Comparison of ENCODE assay signal across 8 cellular contexts in the genomic region with DNA sequence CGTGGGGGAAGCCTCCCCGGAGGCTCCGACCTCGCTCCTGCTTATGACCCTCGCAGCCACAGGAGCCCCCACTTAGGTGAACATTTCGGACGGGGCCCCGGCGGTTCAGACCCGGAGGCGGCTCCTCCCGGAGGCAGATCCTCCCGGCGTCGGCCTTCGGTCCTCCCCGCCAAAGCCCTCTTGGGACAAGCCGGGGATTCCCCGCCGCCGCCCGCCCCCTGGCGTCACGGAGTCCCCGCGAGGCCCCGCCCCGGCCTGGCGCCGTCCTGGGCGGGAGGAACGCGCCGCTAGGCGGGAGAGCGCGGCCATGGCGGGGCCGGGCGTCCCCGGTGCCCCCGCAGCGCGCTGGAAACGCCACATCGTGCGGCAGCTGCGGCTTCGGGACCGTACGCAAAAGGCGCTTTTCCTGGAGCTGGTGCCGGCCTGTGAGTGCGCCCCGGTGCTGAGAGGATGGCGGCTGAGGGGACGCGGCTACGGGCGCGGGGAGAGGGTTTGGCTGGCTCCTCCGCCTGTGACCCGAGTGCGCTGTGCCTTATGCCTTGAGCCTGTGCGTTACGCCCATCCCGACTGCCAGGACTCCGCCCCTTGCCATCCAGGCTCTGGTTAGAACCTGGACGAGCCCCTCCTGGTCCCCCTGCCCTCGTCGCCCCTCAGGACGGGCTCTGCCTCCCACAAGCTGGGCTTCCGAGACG. TPM values are rescaled to one million over a fixed set of nuclear protein-coding genes. Genes with fewer than 3 reads are reported as not detected.
DNase-seq lines count a peak whose midpoint lies in the region; ATAC-seq lines count a peak whose summit lies in the region.

A gene with protein sequence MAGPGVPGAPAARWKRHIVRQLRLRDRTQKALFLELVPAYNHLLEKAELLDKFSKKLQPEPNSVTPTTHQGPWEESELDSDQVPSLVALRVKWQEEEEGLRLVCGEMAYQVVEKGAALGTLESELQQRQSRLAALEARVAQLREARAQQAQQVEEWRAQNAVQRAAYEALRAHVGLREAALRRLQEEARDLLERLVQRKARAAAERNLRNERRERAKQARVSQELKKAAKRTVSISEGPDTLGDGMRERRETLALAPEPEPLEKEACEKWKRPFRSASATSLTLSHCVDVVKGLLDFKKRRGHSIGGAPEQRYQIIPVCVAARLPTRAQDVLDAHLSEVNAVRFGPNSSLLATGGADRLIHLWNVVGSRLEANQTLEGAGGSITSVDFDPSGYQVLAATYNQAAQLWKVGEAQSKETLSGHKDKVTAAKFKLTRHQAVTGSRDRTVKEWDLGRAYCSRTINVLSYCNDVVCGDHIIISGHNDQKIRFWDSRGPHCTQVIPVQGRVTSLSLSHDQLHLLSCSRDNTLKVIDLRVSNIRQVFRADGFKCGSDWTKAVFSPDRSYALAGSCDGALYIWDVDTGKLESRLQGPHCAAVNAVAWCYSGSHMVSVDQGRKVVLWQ (plus strand): TSS at position 273 of the 692 bp plus-strand sequence. CDS start 35 bp downstream, at position 308.

- peak; percentile 57 for ATAC-seq in GM21528 (IDR thresholded peaks at IDR 0.05; ENCODE audit: low FRiP score, unreplicated experiment)
- ATAC-seq in natural killer cell treated with Interleukin-12 subunit alpha and Interleukin-12 subunit beta and Interleukin-15 and Interleukin-18, amount 100 ng/mL, for 72 hours, result peak; percentile 84 to 91
- ATAC-seq in stimulated activated naive CD8-positive, alpha-beta T cell treated with anti-CD3 and anti-CD28 coated beads, Interleukin-15, Interleukin-2, amounts not matched to agents 100 U/mL and 50 U/mL, for 24 hours, result peak; percentile 73

- H3K4me1 Mint-ChIP-seq in IgD-negative memory B cell, result peaks cover 28 to 33% (median 28%) of the 10 kb centered on the region in 3 donors
- H3K4me1 Mint-ChIP-seq in natural killer cell treated with Interleukin-12 subunit alpha and Interleukin-12 subunit beta and Interleukin-15 and Interleukin-18, amount 100 ng/mL, for 72 hours (ENCODE audit: low read depth in 2 of 2), result peaks cover 46 to 51% of the 10 kb centered on the region in 2 donors

- no peaks in the 10 kb centered on the region for H3K9me3 Mint-ChIP-seq in IgD-negative memory B cell
- no peaks in the 10 kb centered on the region for H3K9me3 Mint-ChIP-seq in natural killer cell treated with Interleukin-12 subunit alpha and Interleukin-12 subunit beta and Interleukin-15 and Interleukin-18, amount 100 ng/mL, for 72 hours

- peaks cover 1% of the 10 kb centered on the region for H3K36me3 Mint-ChIP-seq in IgD-negative memory B cell
- H3K36me3 Mint-ChIP-seq in natural killer cell treated with Interleukin-12 subunit alpha and Interleukin-12 subunit beta and Interleukin-15 and Interleukin-18, amount 100 ng/mL, for 72 hours, result peaks cover 10% of the 10 kb centered on the region

- H3K27me3 Mint-ChIP-seq in IgD-negative memory B cell, result no peaks in the 10 kb centered on the region
- no peaks in the 10 kb centered on the region for H3K27me3 Mint-ChIP-seq in natural killer cell treated with Interleukin-12 subunit alpha and Interleukin-12 subunit beta and Interleukin-15 and Interleukin-18, amount 100 ng/mL, for 72 hours

- peak within 1 kb of the TSS; percentile 99 to 100 (median 99) for H3K4me3 Mint-ChIP-seq in IgD-negative memory B cell
- peak within 1 kb of the TSS; percentile 98 for H3K4me3 Mint-ChIP-seq in natural killer cell treated with Interleukin-12 subunit alpha and Interleukin-12 subunit beta and Interleukin-15 and Interleukin-18, amount 100 ng/mL, for 72 hours

- H3K27ac Mint-ChIP-seq in IgD-negative memory B cell, result peak within 1 kb of the TSS; percentile 94 to 100 (median 99)
- H3K27ac Mint-ChIP-seq in natural killer cell treated with Interleukin-12 subunit alpha and Interleukin-12 subunit beta and Interleukin-15 and Interleukin-18, amount 100 ng/mL, for 72 hours, result peak within 1 kb of the TSS; percentile 97

- DNase-seq in DMS53 treated with DMSO at 0.1 percent for 48 hours (lab: John Stamatoyannopoulos, UW; ENCODE audit: unreplicated experiment), result peak; percentile 96
- peak; percentile 84 for DNase-seq in RPMI7951 (ENCODE audit: low read depth)
- peak; percentile 77 to 86 for DNase-seq in activated T-helper 1 cell treated with anti-CD3 and anti-CD28 coated beads, Interleukin-2, amount 50 U/mL, for 16 hours (ENCODE audit: low read depth in 1 of 2, low spot score in 1 of 2)
- peak; percentile 74 for DNase-seq in fibroblast of peridontal ligament (ENCODE audit: extremely low read depth)
- DNase-seq in natural killer cell treated with Interleukin-12 subunit alpha and Interleukin-12 subunit beta and Interleukin-15 and Interleukin-18, amount 100 ng/mL, for 72 hours (ENCODE audit: low spot score), result peak; percentile 94
- peak; percentile 94 for DNase-seq in stimulated activated naive CD8-positive, alpha-beta T cell treated with anti-CD3 and anti-CD28 coated beads, Interleukin-15, Interleukin-2, amounts not matched to agents 100 U/mL and 50 U/mL, for 24 hours

RNA-seq across cellular contexts. Expression of the gene that starts here (rescaled TPM):
- polyA plus RNA-seq in IgD-negative memory B cell, result 32.1 TPM
- total RNA-seq in RPMI7951 (2014; rRNA removed; shearing (Covaris generic)), result 3.0 and 4.3 TPM in 2 replicates
- 100 to 1,000 TPM in 1 of 2 donors, 10 to 100 TPM in 1; 74.7 to 113 TPM for total RNA-seq in natural killer cell treated with Interleukin-12 subunit alpha and Interleukin-12 subunit beta and Interleukin-15 and Interleukin-18, amount 100 ng/mL, for 72 hours

Comparison
In these comparisons a context has a peak if more than half of its experiments do, and no peak if none do; other contexts are left out.
1. Peak in every context shown above with its lines: DNase-seq and ATAC-seq.
2. RNA of the gene that starts here (total RNA-seq): 74.7 to 113 TPM in natural killer cell treated with Interleukin-12 subunit alpha and Interleukin-12 subunit beta and Interleukin-15 and Interleukin-18, amount 100 ng/mL, for 72 hours; 3.0 to 4.3 TPM in RPMI7951; every median in the first group is over 10 times any median in the second.